In the genomic region with DNA sequence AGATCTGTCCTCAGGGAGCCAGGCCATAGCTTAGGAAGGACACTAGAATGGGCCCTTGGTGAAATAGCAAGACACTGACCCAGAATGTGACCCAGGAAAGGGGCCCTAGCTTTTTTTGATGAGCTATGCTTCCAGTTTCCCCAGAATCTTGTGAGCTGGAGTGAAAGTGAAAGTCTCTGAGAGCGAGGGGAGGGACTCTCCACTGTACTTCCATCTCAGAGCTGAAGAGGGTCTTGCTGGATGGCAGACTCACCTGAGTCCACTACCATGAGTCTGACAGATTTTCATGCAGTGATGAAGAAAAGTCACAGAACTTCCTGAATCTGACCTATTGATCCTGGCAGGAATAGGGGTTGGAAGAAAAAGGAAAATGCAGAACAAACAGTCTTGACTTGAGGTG, we compare ENCODE assay signal across 8 cellular contexts. TPM values are rescaled to one million over a fixed set of nuclear protein-coding genes. Genes with fewer than 3 reads are reported as not detected.
DNase-seq lines count a peak whose midpoint lies in the region; ATAC-seq and TF ChIP-seq lines count a peak whose summit lies in the region.
"Had no signal": no experiment of that assay in that cellular context is flagged by ENCODE, and none has a peak within 500 bp of the region (broad histone marks: within the 10 kb centered on the region; RNA-seq: fewer than 3 reads in every experiment).

No MANE protein-coding gene starts in this region.

- no peak overlapping the region for H3K4me3 Mint-ChIP-seq in GM23338

- TF ChIP-seq EP300 in sigmoid colon (IDR thresholded peaks at IDR 0.05), result no peak

- no peaks in the 10 kb centered on the region for H4K20me1 ChIP-seq in GM23338 (replicated peaks; ENCODE audit: insufficient read depth)

- H3K9me2 ChIP-seq in GM23338 (ENCODE audit: insufficient read depth), result peaks cover 7% of the 10 kb centered on the region; the same call in 1 of the 2 replicates

- no peak overlapping the region for H3K27ac Mint-ChIP-seq in GM23338

- ATAC-seq in GM18519 (IDR thresholded peaks at IDR 0.05; ENCODE audit: low FRiP score, unreplicated experiment) (peak; percentile 43), HG02973 (IDR thresholded peaks at IDR 0.05; ENCODE audit: unreplicated experiment) (peak; percentile 44), GM23338 (no peak), HG03135 (IDR thresholded peaks at IDR 0.05; ENCODE audit: unreplicated experiment) (no peak), HG02840 (IDR thresholded peaks at IDR 0.05; ENCODE audit: low FRiP score, unreplicated experiment) (no peak)

- H3K27me3 ChIP-seq in sigmoid colon (no peaks in the 10 kb centered on the region), GM23338 (ENCODE audit: insufficient read depth) (no peaks in the 10 kb centered on the region)
- H3K27me3 ChIP-seq: brain microvascular endothelial cell had no signal

- H3K9me3 ChIP-seq in sigmoid colon, result no peaks in the 10 kb centered on the region

- peak overlapping the region in 3 of 4 donors; percentile 5 to 37 (median 8) for H3K27ac ChIP-seq in sigmoid colon
- no peak overlapping the region for H3K27ac ChIP-seq in GM23338 (ENCODE audit: low read depth)
- H3K27ac ChIP-seq: brain microvascular endothelial cell had no signal

- intact Hi-C loops in sigmoid colon (cut with DNase I), result no loop called here

- WGBS in sigmoid colon, 2 donors, result 31 to 86% methylated on average over 1 of the region's 1 CpG

- H3K4me1 Mint-ChIP-seq in GM23338, result peaks cover 2% of the 10 kb centered on the region; the same call in 2 of the 3 replicates

- H3K4me1 ChIP-seq in sigmoid colon (no peaks in the 10 kb centered on the region), GM23338 (ENCODE audit: insufficient read depth) (peaks cover 2% of the 10 kb centered on the region; the same call in 1 of the 2 replicates)

- H3K4me3 ChIP-seq in sigmoid colon, result no peak overlapping the region
- H3K4me3 ChIP-seq in GM23338, result no peak overlapping the region

- H3K27me3 Mint-ChIP-seq in GM23338 (ENCODE audit: insufficient read depth, low read depth, poor library complexity), result peaks cover under 1% of the 10 kb centered on the region

- TF ChIP-seq CTCF in sigmoid colon (IDR thresholded peaks at IDR 0.05) (no peak), GM23338 (conservative IDR thresholded peaks at IDR 0.05; ENCODE audit: low read depth in 2 of 2) (no peak)

- H3K9me3 Mint-ChIP-seq in GM23338, result no peaks in the 10 kb centered on the region

- no peaks in the 10 kb centered on the region for H3K36me3 Mint-ChIP-seq in GM23338 (ENCODE audit: low read depth)

- H3K4me2 ChIP-seq in GM23338, result no peak overlapping the region

- DNase-seq in activated T-helper 9 cell treated with anti-CD3 and anti-CD28 coated beads, Interleukin-2, amount 50 U/mL, for 16 hours (ENCODE audit: low read depth), result peak; percentile 28
- DNase-seq in sigmoid colon, result no peak
- DNase-seq in GM23338 (ENCODE audit: low spot score), result no peak
- DNase-seq: brain microvascular endothelial cell had no signal

- no peaks in the 10 kb centered on the region for H3F3A ChIP-seq in GM23338 (replicated peaks; ENCODE audit: low read depth)

- H3K36me3 ChIP-seq in sigmoid colon (no peaks in the 10 kb centered on the region), GM23338 (ENCODE audit: insufficient read depth) (no peaks in the 10 kb centered on the region)
- H3K36me3 ChIP-seq: brain microvascular endothelial cell had no signal

- TF ChIP-seq POLR2A in sigmoid colon (IDR thresholded peaks at IDR 0.05), result no peak

- H2AFZ ChIP-seq in GM23338, result no peak overlapping the region

- H3K79me2 ChIP-seq in GM23338 (replicated peaks; ENCODE audit: insufficient read depth), result no peaks in the 10 kb centered on the region

TF ChIP-seq in GM23338, 12 proteins besides CTCF, POLR2A, EP300 and RAD21 (continues in another document):
- TF ChIP-seq, protein P1, sequence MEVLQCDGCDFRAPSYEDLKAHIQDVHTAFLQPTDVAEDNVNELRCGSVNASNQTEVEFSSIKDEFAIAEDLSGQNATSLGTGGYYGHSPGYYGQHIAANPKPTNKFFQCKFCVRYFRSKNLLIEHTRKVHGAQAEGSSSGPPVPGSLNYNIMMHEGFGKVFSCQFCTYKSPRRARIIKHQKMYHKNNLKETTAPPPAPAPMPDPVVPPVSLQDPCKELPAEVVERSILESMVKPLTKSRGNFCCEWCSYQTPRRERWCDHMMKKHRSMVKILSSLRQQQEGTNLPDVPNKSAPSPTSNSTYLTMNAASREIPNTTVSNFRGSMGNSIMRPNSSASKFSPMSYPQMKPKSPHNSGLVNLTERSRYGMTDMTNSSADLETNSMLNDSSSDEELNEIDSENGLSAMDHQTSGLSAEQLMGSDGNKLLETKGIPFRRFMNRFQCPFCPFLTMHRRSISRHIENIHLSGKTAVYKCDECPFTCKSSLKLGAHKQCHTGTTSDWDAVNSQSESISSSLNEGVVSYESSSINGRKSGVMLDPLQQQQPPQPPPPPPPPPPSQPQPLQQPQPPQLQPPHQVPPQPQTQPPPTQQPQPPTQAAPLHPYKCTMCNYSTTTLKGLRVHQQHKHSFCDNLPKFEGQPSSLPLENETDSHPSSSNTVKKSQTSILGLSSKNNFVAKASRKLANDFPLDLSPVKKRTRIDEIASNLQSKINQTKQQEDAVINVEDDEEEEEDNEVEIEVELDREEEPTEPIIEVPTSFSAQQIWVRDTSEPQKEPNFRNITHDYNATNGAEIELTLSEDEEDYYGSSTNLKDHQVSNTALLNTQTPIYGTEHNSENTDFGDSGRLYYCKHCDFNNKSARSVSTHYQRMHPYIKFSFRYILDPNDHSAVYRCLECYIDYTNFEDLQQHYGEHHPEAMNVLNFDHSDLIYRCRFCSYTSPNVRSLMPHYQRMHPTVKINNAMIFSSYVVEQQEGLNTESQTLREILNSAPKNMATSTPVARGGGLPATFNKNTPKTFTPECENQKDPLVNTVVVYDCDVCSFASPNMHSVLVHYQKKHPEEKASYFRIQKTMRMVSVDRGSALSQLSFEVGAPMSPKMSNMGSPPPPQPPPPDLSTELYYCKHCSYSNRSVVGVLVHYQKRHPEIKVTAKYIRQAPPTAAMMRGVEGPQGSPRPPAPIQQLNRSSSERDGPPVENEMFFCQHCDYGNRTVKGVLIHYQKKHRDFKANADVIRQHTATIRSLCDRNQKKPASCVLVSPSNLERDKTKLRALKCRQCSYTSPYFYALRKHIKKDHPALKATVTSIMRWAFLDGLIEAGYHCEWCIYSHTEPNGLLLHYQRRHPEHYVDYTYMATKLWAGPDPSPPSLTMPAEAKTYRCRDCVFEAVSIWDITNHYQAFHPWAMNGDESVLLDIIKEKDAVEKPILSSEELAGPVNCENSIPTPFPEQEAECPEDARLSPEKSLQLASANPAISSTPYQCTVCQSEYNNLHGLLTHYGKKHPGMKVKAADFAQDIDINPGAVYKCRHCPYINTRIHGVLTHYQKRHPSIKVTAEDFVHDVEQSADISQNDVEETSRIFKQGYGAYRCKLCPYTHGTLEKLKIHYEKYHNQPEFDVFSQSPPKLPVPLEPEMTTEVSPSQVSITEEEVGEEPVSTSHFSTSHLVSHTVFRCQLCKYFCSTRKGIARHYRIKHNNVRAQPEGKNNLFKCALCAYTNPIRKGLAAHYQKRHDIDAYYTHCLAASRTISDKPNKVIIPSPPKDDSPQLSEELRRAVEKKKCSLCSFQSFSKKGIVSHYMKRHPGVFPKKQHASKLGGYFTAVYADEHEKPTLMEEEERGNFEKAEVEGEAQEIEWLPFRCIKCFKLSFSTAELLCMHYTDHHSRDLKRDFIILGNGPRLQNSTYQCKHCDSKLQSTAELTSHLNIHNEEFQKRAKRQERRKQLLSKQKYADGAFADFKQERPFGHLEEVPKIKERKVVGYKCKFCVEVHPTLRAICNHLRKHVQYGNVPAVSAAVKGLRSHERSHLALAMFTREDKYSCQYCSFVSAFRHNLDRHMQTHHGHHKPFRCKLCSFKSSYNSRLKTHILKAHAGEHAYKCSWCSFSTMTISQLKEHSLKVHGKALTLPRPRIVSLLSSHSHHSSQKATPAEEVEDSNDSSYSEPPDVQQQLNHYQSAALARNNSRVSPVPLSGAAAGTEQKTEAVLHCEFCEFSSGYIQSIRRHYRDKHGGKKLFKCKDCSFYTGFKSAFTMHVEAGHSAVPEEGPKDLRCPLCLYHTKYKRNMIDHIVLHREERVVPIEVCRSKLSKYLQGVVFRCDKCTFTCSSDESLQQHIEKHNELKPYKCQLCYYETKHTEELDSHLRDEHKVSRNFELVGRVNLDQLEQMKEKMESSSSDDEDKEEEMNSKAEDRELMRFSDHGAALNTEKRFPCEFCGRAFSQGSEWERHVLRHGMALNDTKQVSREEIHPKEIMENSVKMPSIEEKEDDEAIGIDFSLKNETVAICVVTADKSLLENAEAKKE (CRISPR knock-in tag; IDR thresholded peaks at IDR 0.05), result no peak
- TF ChIP-seq, protein P2, sequence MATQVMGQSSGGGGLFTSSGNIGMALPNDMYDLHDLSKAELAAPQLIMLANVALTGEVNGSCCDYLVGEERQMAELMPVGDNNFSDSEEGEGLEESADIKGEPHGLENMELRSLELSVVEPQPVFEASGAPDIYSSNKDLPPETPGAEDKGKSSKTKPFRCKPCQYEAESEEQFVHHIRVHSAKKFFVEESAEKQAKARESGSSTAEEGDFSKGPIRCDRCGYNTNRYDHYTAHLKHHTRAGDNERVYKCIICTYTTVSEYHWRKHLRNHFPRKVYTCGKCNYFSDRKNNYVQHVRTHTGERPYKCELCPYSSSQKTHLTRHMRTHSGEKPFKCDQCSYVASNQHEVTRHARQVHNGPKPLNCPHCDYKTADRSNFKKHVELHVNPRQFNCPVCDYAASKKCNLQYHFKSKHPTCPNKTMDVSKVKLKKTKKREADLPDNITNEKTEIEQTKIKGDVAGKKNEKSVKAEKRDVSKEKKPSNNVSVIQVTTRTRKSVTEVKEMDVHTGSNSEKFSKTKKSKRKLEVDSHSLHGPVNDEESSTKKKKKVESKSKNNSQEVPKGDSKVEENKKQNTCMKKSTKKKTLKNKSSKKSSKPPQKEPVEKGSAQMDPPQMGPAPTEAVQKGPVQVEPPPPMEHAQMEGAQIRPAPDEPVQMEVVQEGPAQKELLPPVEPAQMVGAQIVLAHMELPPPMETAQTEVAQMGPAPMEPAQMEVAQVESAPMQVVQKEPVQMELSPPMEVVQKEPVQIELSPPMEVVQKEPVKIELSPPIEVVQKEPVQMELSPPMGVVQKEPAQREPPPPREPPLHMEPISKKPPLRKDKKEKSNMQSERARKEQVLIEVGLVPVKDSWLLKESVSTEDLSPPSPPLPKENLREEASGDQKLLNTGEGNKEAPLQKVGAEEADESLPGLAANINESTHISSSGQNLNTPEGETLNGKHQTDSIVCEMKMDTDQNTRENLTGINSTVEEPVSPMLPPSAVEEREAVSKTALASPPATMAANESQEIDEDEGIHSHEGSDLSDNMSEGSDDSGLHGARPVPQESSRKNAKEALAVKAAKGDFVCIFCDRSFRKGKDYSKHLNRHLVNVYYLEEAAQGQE (IDR thresholded peaks at IDR 0.05; ENCODE audit: unreplicated experiment), result no peak
- no peak for TF ChIP-seq ZNF331 (CRISPR knock-in tag; IDR thresholded peaks at IDR 0.05; ENCODE audit: low read depth)

RNA-seq across cellular contexts. Expression of a gene that starts 3.1 kb away (rescaled TPM):
- 1 to 10 TPM; 2.6 to 6.4 (median 5.7) TPM for total RNA-seq in sigmoid colon
- polyA plus RNA-seq in sigmoid colon (10 to 100 TPM in 1 of 3 donors, 1 to 10 TPM in 2; 2.8 to 18.1 (median 7.2) TPM), GM23338 (2016; fragmentation: Nextera tagmentation; extraction: Ambion mirVana) (1.9 and 2.0 TPM in 2 replicates)
- 1.9 and 2.5 TPM in 2 replicates for total RNA-seq in GM23338 (2014; rRNA removed; shearing (Covaris generic))

Comparison
In these comparisons a context has a peak if more than half of its experiments do, and no peak if none do; other contexts are left out.
1. ATAC-seq: peak in GM18519 (single experiment) and HG02973 (single experiment); none in GM23338 (single experiment), HG03135 (single experiment) and HG02840 (single experiment).